In the genomic region with DNA sequence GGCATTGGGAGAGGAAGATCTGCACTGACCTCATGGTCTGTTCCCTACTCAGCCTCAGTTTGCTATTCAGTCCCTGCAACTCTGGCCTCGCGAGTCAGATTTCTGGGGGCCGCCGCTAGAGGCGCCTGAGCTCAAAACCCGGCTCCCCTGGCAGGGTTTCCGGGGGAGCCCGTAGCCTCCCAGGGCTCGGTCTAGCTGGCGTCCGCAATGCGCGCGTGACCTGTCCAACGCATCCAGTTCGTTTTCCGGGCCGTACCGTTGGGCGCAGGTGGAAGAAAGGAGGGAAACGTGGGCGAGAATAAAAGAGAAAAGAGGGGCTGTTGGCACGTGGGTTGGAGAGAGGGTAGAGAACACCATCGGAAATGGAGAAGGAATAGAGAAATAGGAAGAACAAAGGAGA, we compare ENCODE assay signal across 36 cellular contexts. TPM values are rescaled to one million over a fixed set of nuclear protein-coding genes. Genes with fewer than 3 reads are reported as not detected.
DNase-seq lines count a peak whose midpoint lies in the region; ATAC-seq, FAIRE-seq and TF ChIP-seq lines count a peak whose summit lies in the region.
"Had no signal": no experiment of that assay in that cellular context is flagged by ENCODE, and none has a peak within 500 bp of the region (broad histone marks: within the 10 kb centered on the region; RNA-seq: fewer than 3 reads in every experiment).

A gene (minus strand): TSS at position 213 of the 400 bp plus-strand sequence. CDS start 179 bp downstream, at position 34.

- H3K27ac Mint-ChIP-seq in WTC11 = no peak within 1 kb of the TSS
- no peak within 1 kb of the TSS for H3K27ac Mint-ChIP-seq in natural killer cell treated with Interleukin-12 subunit alpha and Interleukin-12 subunit beta and Interleukin-15 and Interleukin-18, amount 100 ng/mL, for 72 hours
- H3K27ac Mint-ChIP-seq in activated T-cell treated with anti-CD3 and anti-CD28 coated beads, Interleukin-2, amount 50 U/mL, for 72 hours = no peak within 1 kb of the TSS
- H3K27ac Mint-ChIP-seq: activated CD4-positive, alpha-beta memory T cell treated with anti-CD3 and anti-CD28 coated beads for 36 hours; activated naive CD4-positive, alpha-beta T cell treated with anti-CD3 and anti-CD28 coated beads for 36 hours had no signal

- H3K9me3 ChIP-seq in DND-41 (ENCODE audit: insufficient read depth, low read length, severe bottlenecking) (no peaks in the 10 kb centered on the region), endothelial cell of umbilical vein (replicated peaks; ENCODE audit: control insufficient read depth, insufficient read depth, low read length) (no peaks in the 10 kb centered on the region)
- H3K9me3 ChIP-seq: body of pancreas, Peyer's patch, tibial nerve had no signal

- ATAC-seq in DND-41 (ENCODE audit: insufficient read depth, low read depth) (no peak), WTC11 (peak; percentile 98), HG02623 (IDR thresholded peaks at IDR 0.05; ENCODE audit: unreplicated experiment) (no peak), HG03439 (IDR thresholded peaks at IDR 0.05; ENCODE audit: unreplicated experiment) (no peak)
- ATAC-seq in natural killer cell treated with Interleukin-12 subunit alpha and Interleukin-12 subunit beta and Interleukin-15 and Interleukin-18, amount 100 ng/mL, for 72 hours = peak; percentile 9 to 25
- ATAC-seq in activated T-cell treated with anti-CD3 and anti-CD28 coated beads, Interleukin-2, amount 50 U/mL, for 72 hours (replicated peaks in 1 of 2) = no peak
- ATAC-seq: body of pancreas; naive thymus-derived CD8-positive, alpha-beta T cell had no signal

- H3K4me3 Mint-ChIP-seq in WTC11 = peak within 1 kb of the TSS; percentile 55
- H3K4me3 Mint-ChIP-seq in natural killer cell treated with Interleukin-12 subunit alpha and Interleukin-12 subunit beta and Interleukin-15 and Interleukin-18, amount 100 ng/mL, for 72 hours = no peak within 1 kb of the TSS
- H3K4me3 Mint-ChIP-seq in activated T-cell treated with anti-CD3 and anti-CD28 coated beads, Interleukin-2, amount 50 U/mL, for 72 hours = peak within 1 kb of the TSS in 1 of 2 donors; percentile 3
- H3K4me3 Mint-ChIP-seq: activated CD4-positive, alpha-beta memory T cell treated with anti-CD3 and anti-CD28 coated beads for 36 hours; activated naive CD4-positive, alpha-beta T cell treated with anti-CD3 and anti-CD28 coated beads for 36 hours; naive thymus-derived CD8-positive, alpha-beta T cell had no signal

- H3K4me1 Mint-ChIP-seq in WTC11 = peaks cover 5% of the 10 kb centered on the region; the same call in 1 of the 2 replicates
- H3K4me1 Mint-ChIP-seq in natural killer cell treated with Interleukin-12 subunit alpha and Interleukin-12 subunit beta and Interleukin-15 and Interleukin-18, amount 100 ng/mL, for 72 hours (ENCODE audit: low read depth in 2 of 2) = no peaks in the 10 kb centered on the region
- peaks cover 11% of the 10 kb centered on the region for H3K4me1 Mint-ChIP-seq in activated T-cell treated with anti-CD3 and anti-CD28 coated beads, Interleukin-2, amount 50 U/mL, for 72 hours (ENCODE audit: low read depth)

- H3K4me2 ChIP-seq in DND-41 (ENCODE audit: insufficient read depth, low read length) (no peak within 1 kb of the TSS), endothelial cell of umbilical vein (ENCODE audit: insufficient read depth, low read length) (no peak within 1 kb of the TSS)

- no peak for TF ChIP-seq CTCF in DND-41 (IDR thresholded peaks at IDR 0.05; ENCODE audit: borderline replicate concordance, extremely low read depth, low read length, poor library complexity, severe bottlenecking)
- no peak; the same call in 1 of the 2 replicates for TF ChIP-seq CTCF in WTC11 (IDR thresholded peaks at IDR 0.05)
- peak; percentile 41 to 52 for TF ChIP-seq CTCF in endothelial cell of umbilical vein (IDR thresholded peaks at IDR 0.05; ENCODE audit: extremely low read depth in 1 of 2, insufficient read depth in 1 of 2, low read depth in 1 of 2, low read length in 2 of 2)

- POLR2A ChIA-PET in WTC11 (lab: Charles Lee) = no interaction called here
- POLR2A ChIA-PET in endothelial cell of umbilical vein (lab: Charles Lee) = no interaction called here

- TF ChIP-seq POLR2A in endothelial cell of umbilical vein (IDR thresholded peaks at IDR 0.05; ENCODE audit: low read depth, low read length) = no peak

- intact Hi-C loops in endothelial cell of umbilical vein (cut with micrococcal nuclease) = loop anchor here (5.0 kb wide), 1 partner anchor 49 kb away; no protein-coding TSS in a partner anchor

- H3K79me2 ChIP-seq in DND-41 (ENCODE audit: insufficient read depth, low read length) (no peaks in the 10 kb centered on the region), endothelial cell of umbilical vein (ENCODE audit: control insufficient read depth, insufficient read depth, low read length) (no peaks in the 10 kb centered on the region)

- H4K20me1 ChIP-seq in DND-41 (ENCODE audit: insufficient read depth, low read length) = no peaks in the 10 kb centered on the region
- no peaks in the 10 kb centered on the region for H4K20me1 ChIP-seq in endothelial cell of umbilical vein (replicated peaks; ENCODE audit: control insufficient read depth, extremely low read depth, insufficient read depth, low read length)

- no peaks in the 10 kb centered on the region for H3K9me3 Mint-ChIP-seq in WTC11
- H3K9me3 Mint-ChIP-seq in natural killer cell treated with Interleukin-12 subunit alpha and Interleukin-12 subunit beta and Interleukin-15 and Interleukin-18, amount 100 ng/mL, for 72 hours = no peaks in the 10 kb centered on the region
- no peaks in the 10 kb centered on the region for H3K9me3 Mint-ChIP-seq in activated T-cell treated with anti-CD3 and anti-CD28 coated beads, Interleukin-2, amount 50 U/mL, for 72 hours
- H3K9me3 Mint-ChIP-seq: activated CD4-positive, alpha-beta memory T cell treated with anti-CD3 and anti-CD28 coated beads for 36 hours; activated naive CD4-positive, alpha-beta T cell treated with anti-CD3 and anti-CD28 coated beads for 36 hours had no signal

- H3K4me3 ChIP-seq in DND-41 (ENCODE audit: low read depth in 1 of 2, low read length in 2 of 2) (no peak within 1 kb of the TSS), endothelial cell of umbilical vein (replicated peaks in 1 of 3; ENCODE audit: insufficient read depth in 1 of 3, low read depth in 1 of 3, low read length in 3 of 3) (no peak within 1 kb of the TSS)
- H3K4me3 ChIP-seq: body of pancreas, lung, Peyer's patch, tibial nerve had no signal

- H3K27me3 ChIP-seq in DND-41 (ENCODE audit: insufficient read depth, low read length, poor library complexity) (no peaks in the 10 kb centered on the region), endothelial cell of umbilical vein (ENCODE audit: control insufficient read depth in 2 of 2, insufficient read depth in 2 of 2, low read length in 2 of 2) (peaks cover 12 to 16% of the 10 kb centered on the region in 2 experiments)
- H3K27me3 ChIP-seq: body of pancreas, Peyer's patch had no signal

- CTCF ChIA-PET in WTC11 (lab: Charles Lee) (interaction anchor here (0.7 to 4.5 kb wide), 28 partner anchors 8 to 621 kb away, joined by 3 to 40 read pairs (median 5); a partner anchor contains a TSS), endothelial cell of umbilical vein (lab: Charles Lee) (interaction anchor here (0.9 to 2.9 kb wide), 2 partner anchors 10 to 12 kb away, joined by 3 to 11 read pairs; no protein-coding TSS in a partner anchor)

- H3K9me1 ChIP-seq in endothelial cell of umbilical vein (replicated peaks; ENCODE audit: control insufficient read depth, extremely low read depth, insufficient read depth, low read length) = no peaks in the 10 kb centered on the region

- dilution Hi-C loops in endothelial cell of umbilical vein (cut with MboI; ENCODE audit: extremely low pct_ligation_motif_present, low sequenced_read_pairs) = no loop called here

- peaks cover 47% of the 10 kb centered on the region for H3K4me1 ChIP-seq in DND-41 (ENCODE audit: insufficient read depth, low read length)
- no peaks in the 10 kb centered on the region for H3K4me1 ChIP-seq in endothelial cell of umbilical vein (ENCODE audit: control insufficient read depth, extremely low read depth, insufficient read depth, low read length)
- H3K4me1 ChIP-seq: Peyer's patch, tibial nerve had no signal

- H2AFZ ChIP-seq in DND-41 (ENCODE audit: low read depth, low read length) (no peak within 1 kb of the TSS), endothelial cell of umbilical vein (ENCODE audit: low read depth, low read length) (peak within 1 kb of the TSS; percentile 41)

- no TSS peak for BruUV-seq in endothelial cell of umbilical vein (replicated peaks; lab: Mats Ljungman, UMichigan)

- H3K36me3 ChIP-seq in DND-41 (ENCODE audit: insufficient read depth, low read length) (no peaks in the 10 kb centered on the region), endothelial cell of umbilical vein (ENCODE audit: control insufficient read depth in 2 of 2, extremely low read depth in 1 of 2, insufficient read depth in 2 of 2, low read length in 2 of 2) (no peaks in the 10 kb centered on the region)
- H3K36me3 ChIP-seq: Peyer's patch, tibial nerve had no signal

- H3K27ac ChIP-seq in DND-41 (ENCODE audit: low read length) = peak within 1 kb of the TSS; percentile 27; the same call in 1 of the 2 replicates
- no peak within 1 kb of the TSS for H3K27ac ChIP-seq in endothelial cell of umbilical vein (ENCODE audit: insufficient read depth, low read depth, low read length)
- H3K27ac ChIP-seq: epithelial cell of prostate, Peyer's patch, tibial nerve had no signal

- no peak for DNase-seq in DND-41
- DNase-seq in WTC11 (ENCODE audit: low spot score) = peak; percentile 74
- no peak for DNase-seq in endothelial cell of umbilical vein (ENCODE audit: low read depth, low spot score)
- no peak for DNase-seq in natural killer cell treated with Interleukin-12 subunit alpha and Interleukin-12 subunit beta and Interleukin-15 and Interleukin-18, amount 100 ng/mL, for 72 hours (ENCODE audit: low spot score)
- no peak for DNase-seq in activated T-cell treated with anti-CD3 and anti-CD28 coated beads, Interleukin-2, amount 50 U/mL, for 72 hours
- no peak for DNase-seq in medulla oblongata (ENCODE audit: extremely low spot score)
- DNase-seq: activated CD4-positive, alpha-beta memory T cell treated with anti-CD3 and anti-CD28 coated beads for 36 hours; activated CD4-positive, alpha-beta T cell treated with anti-CD3 and anti-CD28 coated beads for 1 hour; activated naive CD4-positive, alpha-beta T cell treated with anti-CD3 and anti-CD28 coated beads for 36 hours; body of pancreas; Calu3; DMS79 treated with DMSO at 0.1 percent for 48 hours; GF-D8; glutamatergic neuron; GOT3; islet precursor cell; KG1; naive thymus-derived CD8-positive, alpha-beta T cell; NCI-H1105 treated with DMSO at 0.1 percent for 48 hours; NCI-H2029; occipital lobe; Peyer's patch; SHP77 treated with DMSO at 0.1 percent for 48 hours; stimulated activated CD4-positive, alpha-beta T cell treated with anti-CD3 and anti-CD28 coated beads, Interleukin-4, amount 100 ng/mL, for 4 hours; T-helper 2 cell had no signal

- H3K27me3 Mint-ChIP-seq in WTC11 (ENCODE audit: low read depth) = peaks cover 2% of the 10 kb centered on the region; the same call in 1 of the 2 replicates
- peaks cover 0 to 11% of the 10 kb centered on the region in 2 donors for H3K27me3 Mint-ChIP-seq in natural killer cell treated with Interleukin-12 subunit alpha and Interleukin-12 subunit beta and Interleukin-15 and Interleukin-18, amount 100 ng/mL, for 72 hours
- H3K27me3 Mint-ChIP-seq in activated T-cell treated with anti-CD3 and anti-CD28 coated beads, Interleukin-2, amount 50 U/mL, for 72 hours (ENCODE audit: low read depth) = no peaks in the 10 kb centered on the region

- no peak within 1 kb of the TSS for H3K9ac ChIP-seq in DND-41 (ENCODE audit: low read depth, low read length)
- no peak within 1 kb of the TSS for H3K9ac ChIP-seq in endothelial cell of umbilical vein (replicated peaks; ENCODE audit: extremely low read depth, insufficient read depth, low read length)

- H3K36me3 Mint-ChIP-seq in WTC11 = no peaks in the 10 kb centered on the region
- H3K36me3 Mint-ChIP-seq in natural killer cell treated with Interleukin-12 subunit alpha and Interleukin-12 subunit beta and Interleukin-15 and Interleukin-18, amount 100 ng/mL, for 72 hours = no peaks in the 10 kb centered on the region
- no peaks in the 10 kb centered on the region for H3K36me3 Mint-ChIP-seq in activated T-cell treated with anti-CD3 and anti-CD28 coated beads, Interleukin-2, amount 50 U/mL, for 72 hours (ENCODE audit: insufficient read depth in 2 of 2)
- H3K36me3 Mint-ChIP-seq: activated CD4-positive, alpha-beta memory T cell treated with anti-CD3 and anti-CD28 coated beads for 36 hours; naive thymus-derived CD8-positive, alpha-beta T cell had no signal

- no peak for FAIRE-seq in endothelial cell of umbilical vein (lab: Jason Lieb, UNC)

RNA-seq across cellular contexts. Expression of the gene that starts here (rescaled TPM):
- total RNA-seq in WTC11 (2021) (not detected in 3 replicates), endothelial cell of umbilical vein (not detected in 2 replicates)
- polyA plus RNA-seq in endothelial cell of umbilical vein = not detected in 2 replicates
- polyA plus RNA-seq in endothelial cell of umbilical vein (2011; cell fraction: cytosol; rRNA removed) = not detected in 2 replicates
- not detected in 2 replicates for polyA plus RNA-seq in endothelial cell of umbilical vein (2011; cell fraction: nucleus; rRNA removed)
- polyA plus RNA-seq in endothelial cell of umbilical vein (2012) = not detected in 2 replicates
- polyA minus RNA-seq in endothelial cell of umbilical vein = not detected in 2 replicates
- not detected for polyA minus RNA-seq in endothelial cell of umbilical vein (2011; cell fraction: cytosol; rRNA and poly(A)+ RNA removed)
- not detected in 2 replicates for polyA minus RNA-seq in endothelial cell of umbilical vein (2011; cell fraction: nucleus; rRNA and poly(A)+ RNA removed)
- total RNA-seq in natural killer cell treated with Interleukin-12 subunit alpha and Interleukin-12 subunit beta and Interleukin-15 and Interleukin-18, amount 100 ng/mL, for 72 hours = not detected
- total RNA-seq in activated T-cell treated with anti-CD3 and anti-CD28 coated beads, Interleukin-2, amount 50 U/mL, for 72 hours = not detected
- total RNA-seq: activated CD4-positive, alpha-beta memory T cell treated with anti-CD3 and anti-CD28 coated beads for 36 hours; activated naive CD4-positive, alpha-beta T cell treated with anti-CD3 and anti-CD28 coated beads for 36 hours; body of pancreas; Calu3; chondrocyte; lung; MCF 10A; mononuclear cell; naive thymus-derived CD8-positive, alpha-beta T cell; occipital lobe; Peyer's patch; pulmonary artery endothelial cell; tibial nerve had no signal
- polyA plus RNA-seq: adipose tissue; AG04450; lung; naive thymus-derived CD8-positive, alpha-beta T cell had no signal

Comparison
In these comparisons a context has a peak if more than half of its experiments do, and no peak if none do; other contexts are left out.
1. Peak in DNase-seq and ATAC-seq in WTC11; RNA of the gene not detected or under 1 TPM.
2. Peak in ATAC-seq in natural killer cell treated with Interleukin-12 subunit alpha and Interleukin-12 subunit beta and Interleukin-15 and Interleukin-18, amount 100 ng/mL, for 72 hours; RNA of the gene not detected or under 1 TPM.
3. CTCF ChIP-seq: peak in endothelial cell of umbilical vein (2 of 2); none in DND-41 (single experiment) and WTC11 (single experiment).